ENCODE assay signal across 22 cellular contexts in the genomic region with DNA sequence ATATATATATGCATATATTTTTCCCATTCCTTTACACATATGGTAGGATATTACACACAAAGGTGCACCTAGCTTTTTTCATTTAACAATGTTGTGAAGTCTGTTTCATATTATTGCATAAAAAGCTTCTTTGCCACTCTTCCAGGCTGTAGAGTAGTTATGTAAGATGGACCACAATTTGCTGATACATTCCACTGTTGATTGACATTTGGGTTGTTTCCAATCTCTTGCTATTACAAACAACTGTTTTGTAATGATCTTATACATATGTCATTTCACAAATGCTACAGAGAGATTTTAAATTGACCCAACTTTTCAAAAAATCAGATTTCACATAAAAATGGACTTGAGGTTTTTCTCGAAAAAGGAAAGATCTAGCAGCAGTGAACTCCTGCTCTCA.
DNase-seq lines count a peak whose midpoint lies in the region; ATAC-seq and TF ChIP-seq lines count a peak whose summit lies in the region.
"Had no signal": no experiment of that assay in that cellular context is flagged by ENCODE, and none has a peak within 500 bp of the region (broad histone marks: within the 10 kb centered on the region; RNA-seq: fewer than 3 reads in every experiment).

No MANE protein-coding gene starts in this region.

- H3K9me3 ChIP-seq in breast epithelium: no peaks in the 10 kb centered on the region

- H3K4me1 ChIP-seq in breast epithelium: no peaks in the 10 kb centered on the region

- no peak for ATAC-seq in GM21529 (IDR thresholded peaks at IDR 0.05; ENCODE audit: unreplicated experiment)
- ATAC-seq: Panc1 had no signal

- TF ChIP-seq CTCF in MCF 10A (IDR thresholded peaks at IDR 0.05; ENCODE audit: unreplicated experiment) (no peak), breast epithelium (IDR thresholded peaks at IDR 0.05) (no peak), choroid plexus epithelial cell (conservative IDR thresholded peaks at IDR 0.05; ENCODE audit: low read depth, low read length) (no peak), fibroblast of the aortic adventitia (IDR thresholded peaks at IDR 0.05; ENCODE audit: insufficient read depth, low read length) (no peak)

- no peak overlapping the region for H3K27ac Mint-ChIP-seq in MCF 10A (ENCODE audit: low read depth, unreplicated experiment)

- DNase-seq in MCF 10A (ENCODE audit: unreplicated experiment) (peak; percentile 75), breast epithelium (ENCODE audit: low spot score in 2 of 2) (no peak), choroid plexus epithelial cell (ENCODE audit: low read depth) (peak; percentile 44), fibroblast of the aortic adventitia (ENCODE audit: low read depth) (peak; percentile 24), anterior cingulate cortex (lab: John Stamatoyannopoulos, UW) (no peak), Ammon's horn (ENCODE audit: low spot score) (no peak)
- no peak for DNase-seq in activated naive CD4-positive, alpha-beta T cell treated with Interleukin-2 at 50 U/mL for 16 hours
- DNase-seq: GM23248, H7, KBM-7, NCI-H1048, NCI-H1417, NCI-H1694 treated with DMSO at 0.1 percent for 48 hours, NCI-H2081, NCI-H2227 treated with DMSO at 0.1 percent for 48 hours, NCI-H510A, NCI-H69, SHP77 treated with DMSO at 0.1 percent for 48 hours had no signal

- H3K36me3 ChIP-seq in breast epithelium: no peaks in the 10 kb centered on the region

- no peak for TF ChIP-seq POLR2A in breast epithelium (IDR thresholded peaks at IDR 0.05)

- intact Hi-C loops in MCF 10A (cut with micrococcal nuclease): no loop called here
- intact Hi-C loops in breast epithelium (cut with DNase I; ENCODE audit: low total_unique reads): no loop called here

- H3K4me3 ChIP-seq in breast epithelium (no peak overlapping the region), choroid plexus epithelial cell (ENCODE audit: low read depth, low read length) (no peak overlapping the region), fibroblast of the aortic adventitia (ENCODE audit: low read depth, low read length) (no peak overlapping the region)
- H3K4me3 ChIP-seq: GM23248 had no signal

- H3K27me3 Mint-ChIP-seq in MCF 10A (ENCODE audit: insufficient read depth, unreplicated experiment): no peaks in the 10 kb centered on the region

- no TSS peak for BruUV-seq in MCF 10A (replicated peaks; lab: Mats Ljungman, UMichigan)

- peaks cover 51% of the 10 kb centered on the region for H3K4me1 Mint-ChIP-seq in MCF 10A (ENCODE audit: insufficient read depth, unreplicated experiment)

- H3K27me3 ChIP-seq in breast epithelium: no peaks in the 10 kb centered on the region

- no peaks in the 10 kb centered on the region for H3K9me3 Mint-ChIP-seq in MCF 10A (ENCODE audit: unreplicated experiment)

- H3K27ac ChIP-seq in breast epithelium: no peak overlapping the region
- H3K27ac ChIP-seq: 22Rv1, GM23248, RWPE1 had no signal

- H3K36me3 Mint-ChIP-seq in MCF 10A (ENCODE audit: insufficient read depth, unreplicated experiment): no peaks in the 10 kb centered on the region

- CTCF ChIA-PET in MCF 10A (lab: Yijun Ruan, JAX): no interaction called here

- POLR2A ChIA-PET in MCF 10A (lab: Yijun Ruan, JAX): interaction anchor here (5.4 kb wide), 1 partner anchor 66 kb away, joined by 32 read pairs; no protein-coding TSS in a partner anchor

- no peak overlapping the region for H3K4me3 Mint-ChIP-seq in MCF 10A (ENCODE audit: unreplicated experiment)

Comparison
In these comparisons a context has a peak if more than half of its experiments do, and no peak if none do; other contexts are left out.
1. DNase-seq: peak in MCF 10A (single experiment), choroid plexus epithelial cell (single experiment) and fibroblast of the aortic adventitia (single experiment); none in breast epithelium (0 of 2), activated naive CD4-positive, alpha-beta T cell treated with Interleukin-2 at 50 U/mL for 16 hours (single experiment), anterior cingulate cortex (0 of 58) and Ammon's horn (single experiment).